11 cellular contexts compared by ENCODE assay signal in genomic region chr1:99647460-99647859, GRCh38. TPM values are rescaled to one million over a fixed set of nuclear protein-coding genes. Genes with fewer than 3 reads are reported as not detected.
DNase-seq lines count a peak whose midpoint lies in the region; ATAC-seq, FAIRE-seq and TF ChIP-seq lines count a peak whose summit lies in the region.
"Had no signal": no experiment of that assay in that cellular context is flagged by ENCODE, and none has a peak within 500 bp of the region (broad histone marks: within the 10 kb centered on the region; RNA-seq: fewer than 3 reads in every experiment).

No MANE protein-coding gene starts in this region.

- peaks cover 29% of the 10 kb centered on the region for H3K79me2 ChIP-seq in HepG2 (ENCODE audit: insufficient read depth, low read length)

- H4K20me1 ChIP-seq in HepG2 (ENCODE audit: insufficient read depth, low read length): no peaks in the 10 kb centered on the region; the same call in 1 of the 2 replicates

- POLR2A ChIA-PET in HepG2 (lab: Yijun Ruan, JAX): interaction anchor here (3.0 to 4.2 kb wide), 5 partner anchors 13 to 81 kb away, joined by 11 to 32 read pairs (median 19); no protein-coding TSS in a partner anchor

- CTCF ChIA-PET in HepG2 (lab: Yijun Ruan, JAX; ENCODE audit: low intra/inter-chr PET ratio, low total read pairs): no interaction called here

- no peaks in the 10 kb centered on the region; a peak in 1 of 5 replicates for H3K27me3 ChIP-seq in HepG2 (ENCODE audit: control insufficient read depth in 1 of 2, insufficient read depth in 2 of 2, low read length in 2 of 2)
- H3K27me3 ChIP-seq in skeletal muscle tissue (ENCODE audit: control insufficient read depth in 3 of 3, insufficient read depth in 3 of 3, low read length in 3 of 3): no peaks in the 10 kb centered on the region

- ATAC-seq in HepG2 (peak; percentile 25; the same call in 2 of the 3 replicates), GM18505 (IDR thresholded peaks at IDR 0.05; ENCODE audit: unreplicated experiment) (no peak)
- ATAC-seq in stimulated activated naive B cell treated with anti-CD40 and anti-IgM and Interleukin-4, amounts not matched to agents 10 μg/mL and 1 μg/mL and 100 μg/mL, for 72 hours (replicated peaks): no peak

- no peaks in the 10 kb centered on the region for H3K9me3 Mint-ChIP-seq in stimulated activated naive B cell treated with anti-CD40 and anti-IgM and Interleukin-4, amounts not matched to agents 10 μg/mL and 1 μg/mL and 100 μg/mL, for 72 hours
- H3K9me3 Mint-ChIP-seq: T-helper 1 cell treated with Interleukin-12 subunit alpha and Interleukin-12 subunit beta and Interleukin-4 antibody, amounts not matched to agents 30 μg/mL and 1 μg/mL, for 36 hours had no signal

- DNase-seq in NCI-H82 treated with DMSO at 0.1 percent for 48 hours (lab: John Stamatoyannopoulos, UW; ENCODE audit: unreplicated experiment): peak; percentile 53
- no peak for DNase-seq in coronary artery (ENCODE audit: low spot score)
- DNase-seq in HepG2 (ENCODE audit: low spot score): no peak
- no peak for DNase-seq in NCI-H2081 (lab: John Stamatoyannopoulos, UW)
- DNase-seq in stimulated activated naive B cell treated with anti-CD40 and anti-IgM and Interleukin-4, amounts not matched to agents 10 μg/mL and 1 μg/mL and 100 μg/mL, for 72 hours: no peak
- DNase-seq in GM20000 (ENCODE audit: low spot score): no peak
- DNase-seq: NCI-H1417 had no signal

- no peak for TF ChIP-seq POLR2A in HepG2 (IDR thresholded peaks at IDR 0.05; ENCODE audit: insufficient read depth in 1 of 2, low read depth in 2 of 2, low read length in 2 of 2)
- no peak for TF ChIP-seq POLR2A in GM18505 (IDR thresholded peaks at IDR 0.05; ENCODE audit: borderline replicate concordance, extremely low read depth, insufficient read depth, insufficient read length)

- H3K4me2 ChIP-seq in HepG2 (ENCODE audit: low read depth, low read length): peak overlapping the region; percentile 85

- no peak overlapping the region for H3K27ac Mint-ChIP-seq in stimulated activated naive B cell treated with anti-CD40 and anti-IgM and Interleukin-4, amounts not matched to agents 10 μg/mL and 1 μg/mL and 100 μg/mL, for 72 hours
- H3K27ac Mint-ChIP-seq: T-helper 1 cell treated with Interleukin-12 subunit alpha and Interleukin-12 subunit beta and Interleukin-4 antibody, amounts not matched to agents 30 μg/mL and 1 μg/mL, for 36 hours had no signal

- in situ Hi-C loops in HepG2 (cut with HindIII; ENCODE audit: extremely low pct_ligation_motif_present, low pct_unique_long_range_greater_than_20kb): no loop called here

- peak; percentile 15 for FAIRE-seq in HepG2 (lab: Jason Lieb, UNC)
- FAIRE-seq: GM12891 had no signal

- intact Hi-C loops in HepG2 (cut with micrococcal nuclease; ENCODE audit: unreplicated experiment): loop anchor here (2.0 to 5.0 kb wide), 3 partner anchors 45 to 167 kb away; no protein-coding TSS in a partner anchor

- TF ChIP-seq EP300 in HepG2 (IDR thresholded peaks at IDR 0.05; ENCODE audit: low read depth in 2 of 2, low read length in 2 of 2): no peak
- TF ChIP-seq EP300 in HepG2 (CRISPR knock-in tag; IDR thresholded peaks at IDR 0.05; ENCODE audit: borderline replicate concordance): no peak

- H3K27me3 Mint-ChIP-seq in stimulated activated naive B cell treated with anti-CD40 and anti-IgM and Interleukin-4, amounts not matched to agents 10 μg/mL and 1 μg/mL and 100 μg/mL, for 72 hours: peaks cover 12% of the 10 kb centered on the region in 2 donors

- H3K9me3 ChIP-seq in HepG2 (ENCODE audit: low read length) (no peaks in the 10 kb centered on the region), skeletal muscle tissue (ENCODE audit: control insufficient read depth in 3 of 3, low read length in 3 of 3) (no peaks in the 10 kb centered on the region)

- H3K4me3 ChIP-seq in coronary artery (peak overlapping the region; percentile 60), HepG2 (replicated peaks in 1 of 3; ENCODE audit: insufficient read depth in 1 of 3, low read depth in 2 of 3, low read length in 3 of 3) (peak overlapping the region; percentile 74 to 86 (median 80)), skeletal muscle tissue (ENCODE audit: low read length in 3 of 3) (peak overlapping the region; percentile 74 to 94 (median 86))

- H3K9ac ChIP-seq in HepG2 (ENCODE audit: insufficient read depth, low read depth, low read length) (peak overlapping the region; percentile 76), skeletal muscle tissue (ENCODE audit: low read depth in 1 of 3, low read length in 3 of 3) (peak overlapping the region; percentile 87 to 99 (median 95))

- H3K4me1 ChIP-seq in HepG2 (ENCODE audit: insufficient read depth, low read length) (peaks cover 58% of the 10 kb centered on the region), skeletal muscle tissue (ENCODE audit: control insufficient read depth in 3 of 3, insufficient read depth in 3 of 3, low read length in 3 of 3) (peaks cover 14 to 47% (median 30%) of the 10 kb centered on the region in 3 donors)

- H3K36me3 ChIP-seq in HepG2 (replicated peaks in 1 of 2; ENCODE audit: control insufficient read depth in 1 of 2, insufficient read depth in 2 of 2, low read length in 2 of 2) (no peaks in the 10 kb centered on the region; a peak in 2 of 5 replicates), skeletal muscle tissue (ENCODE audit: control insufficient read depth in 3 of 3, insufficient read depth in 3 of 3, low read length in 3 of 3) (no peaks in the 10 kb centered on the region)

- TF ChIP-seq CTCF in coronary artery (IDR thresholded peaks at IDR 0.05): no peak
- TF ChIP-seq CTCF in HepG2 (CRISPR knock-in tag; IDR thresholded peaks at IDR 0.05): no peak
- no peak for TF ChIP-seq CTCF in GM20000 (IDR thresholded peaks at IDR 0.05; ENCODE audit: extremely low read depth, missing control alignments)

- WGBS in HepG2 (ENCODE audit: low lambda C conversion rate): 10% methylated on average over 4 of the region's 4 CpGs

- no peaks in the 10 kb centered on the region for H3K36me3 Mint-ChIP-seq in stimulated activated naive B cell treated with anti-CD40 and anti-IgM and Interleukin-4, amounts not matched to agents 10 μg/mL and 1 μg/mL and 100 μg/mL, for 72 hours

- H3K27ac ChIP-seq in coronary artery (peak overlapping the region in 1 of 2 donors; percentile 14), HepG2 (ENCODE audit: extremely low read length, insufficient read depth, low read length) (peak overlapping the region; percentile 87), skeletal muscle tissue (ENCODE audit: low read depth, low read length) (peak overlapping the region; percentile 97)

- H2AFZ ChIP-seq in HepG2 (ENCODE audit: low read length): peak overlapping the region; percentile 52

- H3K4me3 Mint-ChIP-seq in stimulated activated naive B cell treated with anti-CD40 and anti-IgM and Interleukin-4, amounts not matched to agents 10 μg/mL and 1 μg/mL and 100 μg/mL, for 72 hours: no peak overlapping the region
- H3K4me3 Mint-ChIP-seq: T-helper 1 cell treated with Interleukin-12 subunit alpha and Interleukin-12 subunit beta and Interleukin-4 antibody, amounts not matched to agents 30 μg/mL and 1 μg/mL, for 36 hours had no signal

- TSS peak; percentile 53 for BruUV-seq in HepG2 (replicated peaks; lab: Mats Ljungman, UMichigan)

- peaks cover 0 to 3% of the 10 kb centered on the region in 2 donors for H3K4me1 Mint-ChIP-seq in stimulated activated naive B cell treated with anti-CD40 and anti-IgM and Interleukin-4, amounts not matched to agents 10 μg/mL and 1 μg/mL and 100 μg/mL, for 72 hours

- TF ChIP-seq RAD21 in HepG2 (CRISPR knock-in tag; IDR thresholded peaks at IDR 0.05): no peak

TF ChIP-seq in HepG2, 621 proteins besides CTCF, POLR2A, EP300 and RAD21 (continues in another document):
- TF ChIP-seq MED8 (CRISPR knock-in tag; IDR thresholded peaks at IDR 0.05; ENCODE audit: insufficient replicate concordance) (no peak), TFAP4 (IDR thresholded peaks at IDR 0.05; ENCODE audit: borderline replicate concordance, low read depth) (peak; percentile 74), ZFY (CRISPR knock-in tag; IDR thresholded peaks at IDR 0.05) (0 out of 2 replicates have a peak, but pooled peaks have one; percentile 13), NFIC (IDR thresholded peaks at IDR 0.05; ENCODE audit: low read length) (peak; percentile 47; the same call in 1 of the 2 replicates), SAP130 (CRISPR knock-in tag; IDR thresholded peaks at IDR 0.05; ENCODE audit: low read depth) (peak; percentile 28; the same call in 1 of the 2 replicates), ZNF510 (CRISPR knock-in tag; IDR thresholded peaks at IDR 0.05; ENCODE audit: low read depth) (no peak)

RNA-seq across cellular contexts. Expression of gene PALMD, which starts 1.5 kb away (rescaled TPM):
- total RNA-seq in HepG2 (2016; rRNA removed; fragmentation: Illumina TruSeq; extraction: Trizol): 31.1 and 42.0 TPM in 2 replicates
- 10.3 and 11.6 TPM in 2 replicates for total RNA-seq in HepG2 (2016; cell fraction: cytosol; rRNA removed; fragmentation: Illumina TruSeq; extraction: Trizol; ENCODE audit: low read depth)
- 30.7 and 39.5 TPM in 2 replicates for total RNA-seq in HepG2 (2016; cell fraction: insoluble cytoplasmic fraction; rRNA removed; fragmentation: Illumina TruSeq; extraction: Trizol)
- 24.2 and 24.3 TPM in 2 replicates for total RNA-seq in HepG2 (2016; cell fraction: membrane; rRNA removed; fragmentation: Illumina TruSeq; extraction: Trizol)
- total RNA-seq in HepG2 (2016; cell fraction: nucleus; rRNA removed; fragmentation: Illumina TruSeq; extraction: Trizol): 26.7 and 29.8 TPM in 2 replicates
- 4.6 and 5.5 TPM in 2 replicates for polyA plus RNA-seq in HepG2 (2011; rRNA removed)
- polyA plus RNA-seq in HepG2 (2011; cell fraction: cytosol; rRNA removed): 2.7 and 3.8 TPM in 2 replicates
- polyA plus RNA-seq in HepG2 (2011; cell fraction: nucleus; rRNA removed): 4.6 and 6.1 TPM in 2 replicates
- 6.5 and 16.7 TPM in 2 replicates for polyA plus RNA-seq in HepG2 (2012)
- 6.7 and 7.6 TPM in 2 replicates for polyA plus RNA-seq in HepG2 (2016; cell fraction: cytosol; fragmentation: Illumina TruSeq; extraction: Trizol; ENCODE audit: low read depth)
- 47.1 and 47.2 TPM in 2 replicates for polyA plus RNA-seq in HepG2 (2016; cell fraction: insoluble cytoplasmic fraction; fragmentation: Illumina TruSeq; extraction: Trizol; ENCODE audit: low read depth)
- polyA plus RNA-seq in HepG2 (2016; cell fraction: membrane; fragmentation: Illumina TruSeq; extraction: Trizol; ENCODE audit: low read depth): 16.3 and 16.4 TPM in 2 replicates
- polyA plus RNA-seq in HepG2 (2016; cell fraction: nucleus; fragmentation: Illumina TruSeq; extraction: Trizol; ENCODE audit: insufficient read depth, low read depth): 32.5 and 34.5 TPM in 2 replicates
- polyA minus RNA-seq in HepG2 (2011; rRNA and poly(A)+ RNA removed; ENCODE audit: low replicate concordance): 1.1 and 7.9 TPM in 2 replicates
- 4.4 and 5.5 TPM in 2 replicates for polyA minus RNA-seq in HepG2 (2011; cell fraction: cytosol; rRNA and poly(A)+ RNA removed)
- 20.3 and 20.6 TPM in 2 replicates for polyA minus RNA-seq in HepG2 (2011; cell fraction: nucleus; rRNA and poly(A)+ RNA removed)
- 46.4 TPM for total RNA-seq in skeletal muscle tissue
